16 cellular contexts compared by ENCODE assay signal in genomic region chr2:120182019-120182560, GRCh38. TPM values are rescaled to one million over a fixed set of nuclear protein-coding genes. Genes with fewer than 3 reads are reported as not detected.
A peak's percentile ranks its signal among the peaks of the same experiment; 100 is the strongest.
DNase-seq lines count a peak whose midpoint lies in the region; ATAC-seq, FAIRE-seq and TF ChIP-seq lines count a peak whose summit lies in the region.
"Had no signal": no experiment of that assay in that cellular context is flagged by ENCODE, and none has a peak within 500 bp of the region (broad histone marks: within the 10 kb centered on the region; RNA-seq: fewer than 3 reads in every experiment).

No MANE protein-coding gene starts in this region.

- peaks cover under 1% of the 10 kb centered on the region for H3K36me3 Mint-ChIP-seq in CD8-positive, alpha-beta T cell
- H3K36me3 Mint-ChIP-seq in activated CD4-positive, alpha-beta memory T cell treated with anti-CD3 and anti-CD28 coated beads, Interleukin-2, amount 10 ng/mL, durations not matched to agents 7 days and 5 days (ENCODE audit: low read depth), result peaks cover 20% of the 10 kb centered on the region
- H3K36me3 Mint-ChIP-seq in memory B cell, result peaks cover 6% of the 10 kb centered on the region

- peak overlapping the region; percentile 70 for H3K4me3 Mint-ChIP-seq in CD8-positive, alpha-beta T cell
- H3K4me3 Mint-ChIP-seq in activated CD4-positive, alpha-beta memory T cell treated with anti-CD3 and anti-CD28 coated beads, Interleukin-2, amount 10 ng/mL, durations not matched to agents 7 days and 5 days, result no peak overlapping the region
- peak overlapping the region; percentile 16 for H3K4me3 Mint-ChIP-seq in memory B cell

- no peaks in the 10 kb centered on the region for H3K36me3 ChIP-seq in CD8-positive, alpha-beta T cell (ENCODE audit: insufficient read depth, low read length)

- CTCF ChIA-PET in CD8-positive, alpha-beta T cell (lab: Charles Lee), result interaction anchor here (1.5 kb wide), 2 partner anchors 46 to 428 kb away, joined by 3 to 4 read pairs; no protein-coding TSS in a partner anchor
- CTCF ChIA-PET in activated CD4-positive, alpha-beta memory T cell treated with anti-CD3 and anti-CD28 coated beads, Interleukin-2, amount 10 ng/mL, durations not matched to agents 7 days and 5 days (lab: Charles Lee), result interaction anchor here (1.2 to 1.8 kb wide), 2 partner anchors 10 to 131 kb away, joined by 5 read pairs; no protein-coding TSS in a partner anchor

- H3K9me3 ChIP-seq in CD8-positive, alpha-beta T cell (ENCODE audit: low read length), result no peaks in the 10 kb centered on the region
- H3K9me3 ChIP-seq: heart left ventricle, upper lobe of left lung had no signal

- no peak for TF ChIP-seq CTCF in CD8-positive, alpha-beta T cell (IDR thresholded peaks at IDR 0.05)
- TF ChIP-seq CTCF in GM13977 (IDR thresholded peaks at IDR 0.05; ENCODE audit: extremely low read depth, insufficient read depth, missing control alignments), result peak; percentile 24

- peak overlapping the region; percentile 12 for H3K27ac ChIP-seq in CD8-positive, alpha-beta T cell (ENCODE audit: low read depth, low read length)
- H3K27ac ChIP-seq: C4-2B, heart left ventricle, upper lobe of left lung had no signal

- no peaks in the 10 kb centered on the region for H3K27me3 Mint-ChIP-seq in CD8-positive, alpha-beta T cell (ENCODE audit: low read depth)
- H3K27me3 Mint-ChIP-seq in activated CD4-positive, alpha-beta memory T cell treated with anti-CD3 and anti-CD28 coated beads, Interleukin-2, amount 10 ng/mL, durations not matched to agents 7 days and 5 days, result no peaks in the 10 kb centered on the region
- H3K27me3 Mint-ChIP-seq in memory B cell, result no peaks in the 10 kb centered on the region

- no peak for DNase-seq in CD8-positive, alpha-beta T cell
- no peak for DNase-seq in GM13977 (ENCODE audit: low spot score)
- no peak for DNase-seq in activated CD4-positive, alpha-beta memory T cell treated with anti-CD3 and anti-CD28 coated beads, Interleukin-2, amount 10 ng/mL, durations not matched to agents 7 days and 5 days
- no peak for DNase-seq in memory B cell (ENCODE audit: low spot score in 2 of 2)
- DNase-seq in NCI-H1694 treated with DMSO at 0.1 percent for 48 hours (lab: John Stamatoyannopoulos, UW), result no peak
- DNase-seq in frontal cortex (ENCODE audit: low spot score in 2 of 2), result no peak
- DNase-seq: activated CD4-positive, alpha-beta T cell treated with anti-CD3 and anti-CD28 coated beads for 4 hours; erythroblast; heart left ventricle; NCI-H1930; NCI-H526 treated with DMSO at 0.1 percent for 48 hours; upper lobe of left lung had no signal

- no peak for FAIRE-seq in frontal cortex (lab: Jason Lieb, UNC)
- FAIRE-seq: colon, G401.6 had no signal

- ATAC-seq in CD8-positive, alpha-beta T cell, result no peak
- ATAC-seq in memory B cell (ENCODE audit: low read depth) (no peak), HG03097 (IDR thresholded peaks at IDR 0.05; ENCODE audit: low FRiP score, unreplicated experiment) (no peak)
- ATAC-seq: heart left ventricle had no signal

- POLR2A ChIA-PET in CD8-positive, alpha-beta T cell (lab: Charles Lee), result interaction anchor here (1.9 kb wide), 1 partner anchor 14 kb away, joined by 4 read pairs; no protein-coding TSS in a partner anchor
- POLR2A ChIA-PET in activated CD4-positive, alpha-beta memory T cell treated with anti-CD3 and anti-CD28 coated beads, Interleukin-2, amount 10 ng/mL, durations not matched to agents 7 days and 5 days (lab: Charles Lee), result no interaction called here

- in situ Hi-C loops in GM13977 (cut with MboI; ENCODE audit: low pct_unique_long_range_greater_than_20kb, low sequenced_read_pairs, unreplicated experiment), result no loop called here

- H3K27me3 ChIP-seq in CD8-positive, alpha-beta T cell (ENCODE audit: insufficient read depth, low read length), result no peaks in the 10 kb centered on the region
- H3K27me3 ChIP-seq: heart left ventricle, upper lobe of left lung had no signal

- no peak overlapping the region for H3K4me3 ChIP-seq in CD8-positive, alpha-beta T cell (ENCODE audit: low read depth, low read length)
- H3K4me3 ChIP-seq: heart left ventricle, upper lobe of left lung had no signal

- no peaks in the 10 kb centered on the region for H3K9me3 Mint-ChIP-seq in CD8-positive, alpha-beta T cell
- no peaks in the 10 kb centered on the region for H3K9me3 Mint-ChIP-seq in activated CD4-positive, alpha-beta memory T cell treated with anti-CD3 and anti-CD28 coated beads, Interleukin-2, amount 10 ng/mL, durations not matched to agents 7 days and 5 days
- no peaks in the 10 kb centered on the region for H3K9me3 Mint-ChIP-seq in memory B cell

- H3K4me1 Mint-ChIP-seq in CD8-positive, alpha-beta T cell (ENCODE audit: low read depth), result peaks cover 59% of the 10 kb centered on the region
- H3K4me1 Mint-ChIP-seq in activated CD4-positive, alpha-beta memory T cell treated with anti-CD3 and anti-CD28 coated beads, Interleukin-2, amount 10 ng/mL, durations not matched to agents 7 days and 5 days, result peaks cover 48% of the 10 kb centered on the region
- peaks cover 26% of the 10 kb centered on the region for H3K4me1 Mint-ChIP-seq in memory B cell

- H3K27ac Mint-ChIP-seq in CD8-positive, alpha-beta T cell, result peak overlapping the region; percentile 81
- H3K27ac Mint-ChIP-seq in activated CD4-positive, alpha-beta memory T cell treated with anti-CD3 and anti-CD28 coated beads, Interleukin-2, amount 10 ng/mL, durations not matched to agents 7 days and 5 days, result peak overlapping the region; percentile 32
- H3K27ac Mint-ChIP-seq in memory B cell, result no peak overlapping the region

- intact Hi-C loops in CD8-positive, alpha-beta T cell (cut with DNase I, micrococcal nuclease), result no loop called here

- peaks cover 46% of the 10 kb centered on the region for H3K4me1 ChIP-seq in CD8-positive, alpha-beta T cell (ENCODE audit: insufficient read depth, low read length)

RNA-seq across cellular contexts. Expression of gene TMEM185B, which starts 41.1 kb away (rescaled TPM):
- 10 to 100 TPM; 21.3 to 23.5 TPM for total RNA-seq in CD8-positive, alpha-beta T cell
- total RNA-seq in activated CD4-positive, alpha-beta memory T cell treated with anti-CD3 and anti-CD28 coated beads, Interleukin-2, amount 10 ng/mL, durations not matched to agents 7 days and 5 days, result 10 to 100 TPM; 19.2 to 21.8 TPM
- total RNA-seq in frontal cortex, result 15.1 TPM
